In the genomic region with DNA sequence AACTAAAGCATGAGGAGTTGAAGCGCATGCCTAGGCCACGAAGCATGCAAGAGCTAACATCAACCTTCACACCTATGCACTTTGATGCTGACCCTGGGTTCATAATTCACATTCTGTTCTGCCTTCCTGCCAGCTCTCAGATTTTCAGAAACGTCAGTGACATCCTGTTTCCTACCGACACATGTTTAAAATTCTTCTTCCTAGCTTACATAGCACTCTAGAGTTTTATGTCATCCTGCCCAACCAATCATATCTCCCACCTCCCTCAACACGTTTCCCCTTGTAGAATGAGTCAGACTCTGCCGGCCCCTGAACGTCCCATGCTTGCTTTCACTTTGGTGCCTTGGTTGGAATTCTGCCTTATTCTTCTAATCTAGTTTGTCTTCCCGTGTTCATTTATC, we compare ENCODE assay signal across 9 cellular contexts.
A peak's percentile ranks its signal among the peaks of the same experiment; 100 is the strongest.
DNase-seq lines count a peak whose midpoint lies in the region; ATAC-seq and TF ChIP-seq lines count a peak whose summit lies in the region.
"Had no signal": no experiment of that assay in that cellular context is flagged by ENCODE, and none has a peak within 500 bp of the region (broad histone marks: within the 10 kb centered on the region; RNA-seq: fewer than 3 reads in every experiment).

No MANE protein-coding gene starts in this region.

- no peak overlapping the region for H2BK120ac ChIP-seq in H9 (ENCODE audit: low read depth, low read length, poor library complexity, severe bottlenecking)

- no peak overlapping the region for H2BK15ac ChIP-seq in H9 (ENCODE audit: low read depth, low read length)

- H3K56ac ChIP-seq in H9 (ENCODE audit: insufficient read length, low read depth, low read length): no peak overlapping the region

- H4K20me1 ChIP-seq in H9 (ENCODE audit: control insufficient read depth, insufficient read depth, insufficient read length): no peaks in the 10 kb centered on the region

- H3K36me3 Mint-ChIP-seq in activated CD8-positive, alpha-beta T cell treated with anti-CD3 and anti-CD28 coated beads for 36 hours (ENCODE audit: low read depth): no peaks in the 10 kb centered on the region
- no peaks in the 10 kb centered on the region for H3K36me3 Mint-ChIP-seq in H9 (ENCODE audit: insufficient read depth in 1 of 3, low read depth in 3 of 3)

- no peaks in the 10 kb centered on the region for H3K27me3 Mint-ChIP-seq in activated CD8-positive, alpha-beta T cell treated with anti-CD3 and anti-CD28 coated beads for 36 hours
- H3K27me3 Mint-ChIP-seq in H9 (ENCODE audit: low read depth): no peaks in the 10 kb centered on the region

- no peak overlapping the region for H4K91ac ChIP-seq in H9 (ENCODE audit: insufficient read length, low read depth, low read length)

- peak; percentile 66 for DNase-seq in activated CD8-positive, alpha-beta T cell treated with anti-CD3 and anti-CD28 coated beads for 36 hours
- DNase-seq in glomerular endothelial cell (ENCODE audit: extremely low read depth, low read depth, low spot score) (peak; percentile 74), putamen (ENCODE audit: low spot score) (no peak), H9 (no peak), RWPE1 (ENCODE audit: low spot score) (no peak)
- DNase-seq in stimulated activated CD4-positive, alpha-beta T cell treated with anti-CD3 and anti-CD28 coated beads, TNF-alpha, amount 100 ng/mL, for 48 hours (ENCODE audit: low read depth in 3 of 3): peak in 2 of 3 donors; percentile 14 to 21

- no peaks in the 10 kb centered on the region for H3K27me3 ChIP-seq in H9 (ENCODE audit: insufficient read depth, low read length)

- TF ChIP-seq CTCF in activated CD8-positive, alpha-beta T cell treated with anti-CD3 and anti-CD28 coated beads for 36 hours (IDR thresholded peaks at IDR 0.05): no peak
- TF ChIP-seq CTCF in H9 (conservative IDR thresholded peaks at IDR 0.05): no peak
- no peak for TF ChIP-seq CTCF in RWPE1 (conservative IDR thresholded peaks at IDR 0.05; ENCODE audit: low read depth)

- H4K5ac ChIP-seq in H9 (ENCODE audit: insufficient read length, low read depth, low read length): no peak overlapping the region

- H3K79me1 ChIP-seq in H9 (ENCODE audit: insufficient read depth, low read depth, low read length, poor library complexity, severe bottlenecking): no peaks in the 10 kb centered on the region

- no peak overlapping the region for H3T11ph ChIP-seq in H9 (ENCODE audit: low read length)

- WGBS in H9 (ENCODE audit: extremely low coverage, insufficient read length, low lambda C conversion rate): no CpG with 5 or more reads among the region's 8 CpGs

- no peak overlapping the region for H4K8ac ChIP-seq in H9 (replicated peaks; ENCODE audit: insufficient read length, low read depth, low read length)

- intact Hi-C loops in activated CD8-positive, alpha-beta T cell treated with anti-CD3 and anti-CD28 coated beads for 36 hours (cut with micrococcal nuclease): no loop called here

- POLR2A ChIA-PET in activated CD8-positive, alpha-beta T cell treated with anti-CD3 and anti-CD28 coated beads for 36 hours (lab: Charles Lee): interaction anchor here (0.6 to 3.0 kb wide), 5 partner anchors 12 to 246 kb away, joined by 3 to 15 read pairs (median 4); partner anchors contain the start of gene MAP3K5
- POLR2A ChIA-PET in RWPE1 (lab: Yijun Ruan, JAX; ENCODE audit: low non-redundant PET): no interaction called here

- no peak overlapping the region for H3K23ac ChIP-seq in H9 (ENCODE audit: insufficient read length, low read depth, low read length)

- no peak overlapping the region for H2AFZ ChIP-seq in H9 (ENCODE audit: low read length)

- no peak overlapping the region for H3K27ac ChIP-seq in H9 (ENCODE audit: insufficient read length, low read depth, low read length)
- H3K27ac ChIP-seq in RWPE1: no peak overlapping the region

- H3K4me1 ChIP-seq in H9 (ENCODE audit: insufficient read depth, low read length): peaks cover 2% of the 10 kb centered on the region; the same call in 1 of the 2 replicates

- no peaks in the 10 kb centered on the region for H3K4me1 Mint-ChIP-seq in activated CD8-positive, alpha-beta T cell treated with anti-CD3 and anti-CD28 coated beads for 36 hours (ENCODE audit: low read depth)
- no peaks in the 10 kb centered on the region; a peak in 1 of 4 replicates for H3K4me1 Mint-ChIP-seq in H9

- H2BK20ac ChIP-seq in H9 (ENCODE audit: low read depth, low read length, poor library complexity, severe bottlenecking): no peak overlapping the region

- no peaks in the 10 kb centered on the region for H3K9me3 ChIP-seq in H9 (ENCODE audit: control insufficient read depth, low read depth, low read length)

- H2AK5ac ChIP-seq in H9 (ENCODE audit: insufficient read length, low read length): no peak overlapping the region

- H3K4me3 Mint-ChIP-seq in activated CD8-positive, alpha-beta T cell treated with anti-CD3 and anti-CD28 coated beads for 36 hours: no peak overlapping the region
- H3K4me3 Mint-ChIP-seq in H9: no peak overlapping the region
- H3K4me3 Mint-ChIP-seq: T-helper 1 cell treated with Interleukin-12 subunit alpha and Interleukin-12 subunit beta and Interleukin-4 antibody, amounts not matched to agents 30 μg/mL and 1 μg/mL, for 36 hours had no signal

- no peak overlapping the region for H3K4ac ChIP-seq in H9 (ENCODE audit: low read depth, low read length)

- H2BK5ac ChIP-seq in H9 (ENCODE audit: insufficient read length, low read length): no peak overlapping the region

- H3K27ac Mint-ChIP-seq in activated CD8-positive, alpha-beta T cell treated with anti-CD3 and anti-CD28 coated beads for 36 hours: no peak overlapping the region
- H3K27ac Mint-ChIP-seq in H9: no peak overlapping the region
- H3K27ac Mint-ChIP-seq: T-helper 1 cell treated with Interleukin-12 subunit alpha and Interleukin-12 subunit beta and Interleukin-4 antibody, amounts not matched to agents 30 μg/mL and 1 μg/mL, for 36 hours had no signal

- H3K4me2 ChIP-seq in H9 (ENCODE audit: insufficient read depth, insufficient read length, low read length): no peak overlapping the region

- H3K9me3 Mint-ChIP-seq in activated CD8-positive, alpha-beta T cell treated with anti-CD3 and anti-CD28 coated beads for 36 hours: no peaks in the 10 kb centered on the region
- no peaks in the 10 kb centered on the region for H3K9me3 Mint-ChIP-seq in H9
- H3K9me3 Mint-ChIP-seq: T-helper 1 cell treated with Interleukin-12 subunit alpha and Interleukin-12 subunit beta and Interleukin-4 antibody, amounts not matched to agents 30 μg/mL and 1 μg/mL, for 36 hours had no signal

- no peaks in the 10 kb centered on the region for H3K23me2 ChIP-seq in H9 (ENCODE audit: insufficient read length, low read depth, low read length, poor library complexity, severe bottlenecking)

- H3K18ac ChIP-seq in H9 (ENCODE audit: insufficient read length, low read depth, low read length): no peak overlapping the region

- no peaks in the 10 kb centered on the region for H3K79me2 ChIP-seq in H9 (ENCODE audit: insufficient read depth, low read length)

- H3K9ac ChIP-seq in H9 (ENCODE audit: extremely low read depth, insufficient read length, low read length): no peak overlapping the region

- no peak overlapping the region for H3K14ac ChIP-seq in H9 (ENCODE audit: insufficient read depth, low read length)

- H2BK12ac ChIP-seq in H9 (ENCODE audit: insufficient read length, low read depth, low read length): no peak overlapping the region

- peak; percentile 77 for ATAC-seq in GM18907 (IDR thresholded peaks at IDR 0.05; ENCODE audit: unreplicated experiment)
- ATAC-seq in HG03064 (IDR thresholded peaks at IDR 0.05; ENCODE audit: low read depth, unreplicated experiment): peak; percentile 68
- peak; percentile 98 for ATAC-seq in activated CD8-positive, alpha-beta T cell treated with anti-CD3 and anti-CD28 coated beads for 36 hours

- CTCF ChIA-PET in activated CD8-positive, alpha-beta T cell treated with anti-CD3 and anti-CD28 coated beads for 36 hours (lab: Charles Lee): interaction anchor here (1.3 to 13.0 kb wide), 4 partner anchors 37 to 149 kb away, joined by 3 to 370 read pairs (median 50); partner anchors contain the start of gene MAP3K5
- CTCF ChIA-PET in RWPE1 (lab: Yijun Ruan, JAX): no interaction called here

Comparison
In these comparisons a context has a peak if more than half of its experiments do, and no peak if none do; other contexts are left out.
1. DNase-seq: peak in activated CD8-positive, alpha-beta T cell treated with anti-CD3 and anti-CD28 coated beads for 36 hours (single experiment), glomerular endothelial cell (single experiment) and stimulated activated CD4-positive, alpha-beta T cell treated with anti-CD3 and anti-CD28 coated beads, TNF-alpha, amount 100 ng/mL, for 48 hours (2 of 3); none in putamen (single experiment), H9 (single experiment) and RWPE1 (single experiment).
2. Peak in every context shown above with its lines, with median percentiles within 50 percentile points of each other: ATAC-seq.